In genomic region chr15:39873978-39874377, GRCh38 we compare ENCODE assay signal across 23 cellular contexts. TPM values are rescaled to one million over a fixed set of nuclear protein-coding genes. Genes with fewer than 3 reads are reported as not detected.
"Had no signal": no experiment of that assay in that cellular context is flagged by ENCODE, and none has a peak within 500 bp of the region (broad histone marks: within the 10 kb centered on the region; RNA-seq: fewer than 3 reads in every experiment).

No MANE protein-coding gene starts in this region.

- DNase-seq: activated CD4-positive, alpha-beta T cell treated with anti-CD3 and anti-CD28 coated beads, Interleukin-2, amount 10 ng/mL, durations not matched to agents 7 days and 5 days; activated CD4-positive, CD25-positive, alpha-beta regulatory T cell; activated CD8-positive, alpha-beta memory T cell treated with anti-CD3 and anti-CD28 coated beads for 24 hours; activated effector memory CD4-positive, alpha-beta T cell treated with anti-CD3 and anti-CD28 coated beads, Interleukin-2, amount 50 U/mL, for 16 hours; activated naive CD8-positive, alpha-beta T cell treated with anti-CD3 and anti-CD28 coated beads, Interleukin-2, amount 10 ng/mL, durations not matched to agents 7 days and 5 days; body of pancreas; dermis blood vessel endothelial cell; effector memory CD4-positive, alpha-beta T cell; heart right ventricle; kidney glomerular epithelial cell; left ventricle myocardium superior; nephron progenitor cell; nucleus accumbens; sigmoid colon; stimulated activated CD4-positive, alpha-beta T cell treated with anti-CD3 and anti-CD28 coated beads, Interleukin-4, amount 100 ng/mL, for 24 hours; stimulated activated naive B cell treated with anti-CD40 and anti-IgM and Interleukin-4, amounts not matched to agents 10 μg/mL and 1 μg/mL and 100 μg/mL, for 72 hours; substantia nigra; T1000; tibial artery had no signal

- H3K4me3 Mint-ChIP-seq: activated CD4-positive, alpha-beta T cell treated with anti-CD3 and anti-CD28 coated beads, Interleukin-2, amount 10 ng/mL, durations not matched to agents 7 days and 5 days; activated naive CD8-positive, alpha-beta T cell treated with anti-CD3 and anti-CD28 coated beads, Interleukin-2, amount 10 ng/mL, durations not matched to agents 7 days and 5 days; nephron progenitor cell; stimulated activated naive B cell treated with anti-CD40 and anti-IgM and Interleukin-4, amounts not matched to agents 10 μg/mL and 1 μg/mL and 100 μg/mL, for 72 hours had no signal

- H3K9me3 Mint-ChIP-seq: activated CD4-positive, alpha-beta T cell treated with anti-CD3 and anti-CD28 coated beads, Interleukin-2, amount 10 ng/mL, durations not matched to agents 7 days and 5 days; activated naive CD8-positive, alpha-beta T cell treated with anti-CD3 and anti-CD28 coated beads, Interleukin-2, amount 10 ng/mL, durations not matched to agents 7 days and 5 days; nephron progenitor cell; stimulated activated naive B cell treated with anti-CD40 and anti-IgM and Interleukin-4, amounts not matched to agents 10 μg/mL and 1 μg/mL and 100 μg/mL, for 72 hours had no signal

- H3K36me3 ChIP-seq: esophagus muscularis mucosa, gastroesophageal sphincter, heart right ventricle, sigmoid colon, tibial artery had no signal

- H3K27me3 Mint-ChIP-seq: stimulated activated naive B cell treated with anti-CD40 and anti-IgM and Interleukin-4, amounts not matched to agents 10 μg/mL and 1 μg/mL and 100 μg/mL, for 72 hours had no signal

- H3K27me3 ChIP-seq: body of pancreas, esophagus muscularis mucosa, gastroesophageal sphincter, heart right ventricle, sigmoid colon, tibial artery had no signal

- H3K36me3 Mint-ChIP-seq: activated naive CD8-positive, alpha-beta T cell treated with anti-CD3 and anti-CD28 coated beads, Interleukin-2, amount 10 ng/mL, durations not matched to agents 7 days and 5 days; stimulated activated naive B cell treated with anti-CD40 and anti-IgM and Interleukin-4, amounts not matched to agents 10 μg/mL and 1 μg/mL and 100 μg/mL, for 72 hours had no signal

- H3K27ac Mint-ChIP-seq: activated CD4-positive, alpha-beta T cell treated with anti-CD3 and anti-CD28 coated beads, Interleukin-2, amount 10 ng/mL, durations not matched to agents 7 days and 5 days; activated naive CD8-positive, alpha-beta T cell treated with anti-CD3 and anti-CD28 coated beads, Interleukin-2, amount 10 ng/mL, durations not matched to agents 7 days and 5 days; nephron progenitor cell; stimulated activated naive B cell treated with anti-CD40 and anti-IgM and Interleukin-4, amounts not matched to agents 10 μg/mL and 1 μg/mL and 100 μg/mL, for 72 hours had no signal

- H3K4me3 ChIP-seq: body of pancreas, esophagus muscularis mucosa, gastroesophageal sphincter, heart right ventricle, sigmoid colon, tibial artery had no signal

- H3K4me1 Mint-ChIP-seq: activated naive CD8-positive, alpha-beta T cell treated with anti-CD3 and anti-CD28 coated beads, Interleukin-2, amount 10 ng/mL, durations not matched to agents 7 days and 5 days had no signal

- H3K4me1 ChIP-seq: body of pancreas, gastroesophageal sphincter, sigmoid colon had no signal

- H3K9me3 ChIP-seq: body of pancreas, esophagus muscularis mucosa, gastroesophageal sphincter, heart right ventricle, sigmoid colon, tibial artery had no signal

- ATAC-seq: body of pancreas, gastroesophageal sphincter, heart right ventricle, left ventricle myocardium superior had no signal

- FAIRE-seq: endothelial cell of umbilical vein, urothelium cell line had no signal

- H3K27ac ChIP-seq: body of pancreas, esophagus muscularis mucosa, gastroesophageal sphincter, heart right ventricle, sigmoid colon, tibial artery had no signal

RNA-seq across cellular contexts. Expression of gene GPR176, which starts 46.1 kb away (rescaled TPM):
- total RNA-seq: activated CD4-positive, alpha-beta T cell treated with anti-CD3 and anti-CD28 coated beads, Interleukin-2, amount 10 ng/mL, durations not matched to agents 7 days and 5 days had no signal
